In genomic region chr3:186095584-186096061, GRCh38 we compare ENCODE assay signal across 1 cellular context.
TF ChIP-seq lines count a peak whose summit lies in the region.

No MANE protein-coding gene starts in this region.

TF ChIP-seq in GM23338, 12 proteins besides CTCF, POLR2A, EP300 and RAD21 (continued from another document):
- TF ChIP-seq, protein P1, sequence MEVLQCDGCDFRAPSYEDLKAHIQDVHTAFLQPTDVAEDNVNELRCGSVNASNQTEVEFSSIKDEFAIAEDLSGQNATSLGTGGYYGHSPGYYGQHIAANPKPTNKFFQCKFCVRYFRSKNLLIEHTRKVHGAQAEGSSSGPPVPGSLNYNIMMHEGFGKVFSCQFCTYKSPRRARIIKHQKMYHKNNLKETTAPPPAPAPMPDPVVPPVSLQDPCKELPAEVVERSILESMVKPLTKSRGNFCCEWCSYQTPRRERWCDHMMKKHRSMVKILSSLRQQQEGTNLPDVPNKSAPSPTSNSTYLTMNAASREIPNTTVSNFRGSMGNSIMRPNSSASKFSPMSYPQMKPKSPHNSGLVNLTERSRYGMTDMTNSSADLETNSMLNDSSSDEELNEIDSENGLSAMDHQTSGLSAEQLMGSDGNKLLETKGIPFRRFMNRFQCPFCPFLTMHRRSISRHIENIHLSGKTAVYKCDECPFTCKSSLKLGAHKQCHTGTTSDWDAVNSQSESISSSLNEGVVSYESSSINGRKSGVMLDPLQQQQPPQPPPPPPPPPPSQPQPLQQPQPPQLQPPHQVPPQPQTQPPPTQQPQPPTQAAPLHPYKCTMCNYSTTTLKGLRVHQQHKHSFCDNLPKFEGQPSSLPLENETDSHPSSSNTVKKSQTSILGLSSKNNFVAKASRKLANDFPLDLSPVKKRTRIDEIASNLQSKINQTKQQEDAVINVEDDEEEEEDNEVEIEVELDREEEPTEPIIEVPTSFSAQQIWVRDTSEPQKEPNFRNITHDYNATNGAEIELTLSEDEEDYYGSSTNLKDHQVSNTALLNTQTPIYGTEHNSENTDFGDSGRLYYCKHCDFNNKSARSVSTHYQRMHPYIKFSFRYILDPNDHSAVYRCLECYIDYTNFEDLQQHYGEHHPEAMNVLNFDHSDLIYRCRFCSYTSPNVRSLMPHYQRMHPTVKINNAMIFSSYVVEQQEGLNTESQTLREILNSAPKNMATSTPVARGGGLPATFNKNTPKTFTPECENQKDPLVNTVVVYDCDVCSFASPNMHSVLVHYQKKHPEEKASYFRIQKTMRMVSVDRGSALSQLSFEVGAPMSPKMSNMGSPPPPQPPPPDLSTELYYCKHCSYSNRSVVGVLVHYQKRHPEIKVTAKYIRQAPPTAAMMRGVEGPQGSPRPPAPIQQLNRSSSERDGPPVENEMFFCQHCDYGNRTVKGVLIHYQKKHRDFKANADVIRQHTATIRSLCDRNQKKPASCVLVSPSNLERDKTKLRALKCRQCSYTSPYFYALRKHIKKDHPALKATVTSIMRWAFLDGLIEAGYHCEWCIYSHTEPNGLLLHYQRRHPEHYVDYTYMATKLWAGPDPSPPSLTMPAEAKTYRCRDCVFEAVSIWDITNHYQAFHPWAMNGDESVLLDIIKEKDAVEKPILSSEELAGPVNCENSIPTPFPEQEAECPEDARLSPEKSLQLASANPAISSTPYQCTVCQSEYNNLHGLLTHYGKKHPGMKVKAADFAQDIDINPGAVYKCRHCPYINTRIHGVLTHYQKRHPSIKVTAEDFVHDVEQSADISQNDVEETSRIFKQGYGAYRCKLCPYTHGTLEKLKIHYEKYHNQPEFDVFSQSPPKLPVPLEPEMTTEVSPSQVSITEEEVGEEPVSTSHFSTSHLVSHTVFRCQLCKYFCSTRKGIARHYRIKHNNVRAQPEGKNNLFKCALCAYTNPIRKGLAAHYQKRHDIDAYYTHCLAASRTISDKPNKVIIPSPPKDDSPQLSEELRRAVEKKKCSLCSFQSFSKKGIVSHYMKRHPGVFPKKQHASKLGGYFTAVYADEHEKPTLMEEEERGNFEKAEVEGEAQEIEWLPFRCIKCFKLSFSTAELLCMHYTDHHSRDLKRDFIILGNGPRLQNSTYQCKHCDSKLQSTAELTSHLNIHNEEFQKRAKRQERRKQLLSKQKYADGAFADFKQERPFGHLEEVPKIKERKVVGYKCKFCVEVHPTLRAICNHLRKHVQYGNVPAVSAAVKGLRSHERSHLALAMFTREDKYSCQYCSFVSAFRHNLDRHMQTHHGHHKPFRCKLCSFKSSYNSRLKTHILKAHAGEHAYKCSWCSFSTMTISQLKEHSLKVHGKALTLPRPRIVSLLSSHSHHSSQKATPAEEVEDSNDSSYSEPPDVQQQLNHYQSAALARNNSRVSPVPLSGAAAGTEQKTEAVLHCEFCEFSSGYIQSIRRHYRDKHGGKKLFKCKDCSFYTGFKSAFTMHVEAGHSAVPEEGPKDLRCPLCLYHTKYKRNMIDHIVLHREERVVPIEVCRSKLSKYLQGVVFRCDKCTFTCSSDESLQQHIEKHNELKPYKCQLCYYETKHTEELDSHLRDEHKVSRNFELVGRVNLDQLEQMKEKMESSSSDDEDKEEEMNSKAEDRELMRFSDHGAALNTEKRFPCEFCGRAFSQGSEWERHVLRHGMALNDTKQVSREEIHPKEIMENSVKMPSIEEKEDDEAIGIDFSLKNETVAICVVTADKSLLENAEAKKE (CRISPR knock-in tag; IDR thresholded peaks at IDR 0.05) = no peak
